Comparison of ENCODE assay signal across 19 cellular contexts in genomic region chr7:42552227-42552626, GRCh38.
A peak's percentile ranks its signal among the peaks of the same experiment; 100 is the strongest.
DNase-seq lines count a peak whose midpoint lies in the region; ATAC-seq, FAIRE-seq and TF ChIP-seq lines count a peak whose summit lies in the region.
"Had no signal": no experiment of that assay in that cellular context is flagged by ENCODE, and none has a peak within 500 bp of the region (broad histone marks: within the 10 kb centered on the region; RNA-seq: fewer than 3 reads in every experiment).

No MANE protein-coding gene starts in this region.

- no peak for TF ChIP-seq CTCF in bronchial epithelial cell (IDR thresholded peaks at IDR 0.05; ENCODE audit: insufficient read depth, low read length, severe bottlenecking)
- TF ChIP-seq CTCF in foreskin keratinocyte (conservative IDR thresholded peaks at IDR 0.05) = no peak
- no peak for TF ChIP-seq CTCF in right atrium auricular region (IDR thresholded peaks at IDR 0.05)

- DNase-seq in bronchial epithelial cell (ENCODE audit: low read depth) (peak; percentile 90), epithelial cell of prostate (ENCODE audit: low read depth, low spot score) (peak; percentile 78), foreskin keratinocyte (peak; percentile 87 to 88), right atrium auricular region (ENCODE audit: low spot score) (no peak), SJCRH30 (no peak)
- DNase-seq: C1 segment of cervical spinal cord; Calu3; CD4-positive, alpha-beta memory T cell; COR-L47; DMS53; DMS79 treated with DMSO at 0.1 percent for 48 hours; GF-D8; GOT3; HFFc6 had no signal

- H3K9me3 ChIP-seq in right atrium auricular region (peaks cover 0 to 13% of the 10 kb centered on the region in 2 donors), SJCRH30 (replicated peaks) (0 out of 2 replicates have a peak, but pooled peaks cover 5% of the 10 kb centered on the region)
- H3K9me3 ChIP-seq: HAP-1 had no signal

- H3K4me1 ChIP-seq in foreskin keratinocyte (peaks cover 26% of the 10 kb centered on the region), right atrium auricular region (no peaks in the 10 kb centered on the region), SJCRH30 (no peaks in the 10 kb centered on the region)
- H3K4me1 ChIP-seq: HAP-1 had no signal

- H3K27me3 ChIP-seq in bronchial epithelial cell (ENCODE audit: control insufficient read depth, insufficient read depth, low read length) = no peaks in the 10 kb centered on the region
- no peaks in the 10 kb centered on the region for H3K27me3 ChIP-seq in foreskin keratinocyte
- H3K27me3 ChIP-seq in right atrium auricular region = no peaks in the 10 kb centered on the region
- H3K27me3 ChIP-seq in SJCRH30 = no peaks in the 10 kb centered on the region

- ATAC-seq in foreskin keratinocyte (no peak), HG03457 (IDR thresholded peaks at IDR 0.05; ENCODE audit: unreplicated experiment) (no peak)

- no peak overlapping the region for H3K4me3 ChIP-seq in bronchial epithelial cell (ENCODE audit: low read depth, low read length)
- H3K4me3 ChIP-seq in right atrium auricular region = no peak overlapping the region
- no peak overlapping the region for H3K4me3 ChIP-seq in SJCRH30
- H3K4me3 ChIP-seq: HAP-1 had no signal

- FAIRE-seq in bronchial epithelial cell (lab: Jason Lieb, UNC) = peak; percentile 70
- FAIRE-seq: GM12891, GM18507, H54 had no signal

- no peaks in the 10 kb centered on the region for H3K36me3 ChIP-seq in bronchial epithelial cell (ENCODE audit: control insufficient read depth, insufficient read depth, low read length)
- no peaks in the 10 kb centered on the region for H3K36me3 ChIP-seq in right atrium auricular region
- no peaks in the 10 kb centered on the region for H3K36me3 ChIP-seq in SJCRH30
- H3K36me3 ChIP-seq: HAP-1 had no signal

- H3K27ac ChIP-seq in epithelial cell of prostate (peak overlapping the region; percentile 42), foreskin keratinocyte (no peak overlapping the region), right atrium auricular region (no peak overlapping the region), SJCRH30 (no peak overlapping the region)

Comparison
In these comparisons a context has a peak if more than half of its experiments do, and no peak if none do; other contexts are left out.
1. DNase-seq: peak in bronchial epithelial cell (single experiment), epithelial cell of prostate (single experiment) and foreskin keratinocyte (2 of 2); none in right atrium auricular region (single experiment) and SJCRH30 (0 of 2).